Comparison of ENCODE assay signal across 31 cellular contexts in the genomic region with DNA sequence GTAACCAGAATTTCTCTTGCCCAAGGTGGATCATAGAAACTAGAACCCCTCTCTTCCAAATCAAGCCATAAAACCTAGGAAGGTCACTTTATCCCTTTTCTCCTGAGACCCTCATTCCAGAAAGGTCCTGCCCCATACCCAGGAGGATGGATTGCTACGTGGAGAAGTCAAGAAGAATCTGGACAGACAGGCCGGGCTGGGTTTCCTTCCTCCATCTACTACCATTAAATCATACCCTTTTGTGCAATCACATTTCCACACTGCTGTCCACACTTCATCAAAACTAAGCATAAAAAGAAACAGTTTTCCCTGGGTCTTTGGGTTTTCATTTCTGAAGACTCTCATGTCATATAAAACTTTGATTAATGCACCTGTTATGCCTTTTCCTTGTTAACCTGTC.
"Had no signal": no experiment of that assay in that cellular context is flagged by ENCODE, and none has a peak within 500 bp of the region (broad histone marks: within the 10 kb centered on the region; RNA-seq: fewer than 3 reads in every experiment).

No MANE protein-coding gene starts in this region.

- H3K4me1 ChIP-seq: ascending aorta, breast epithelium, esophagus squamous epithelium, gastroesophageal sphincter had no signal

- H3K9me3 Mint-ChIP-seq: activated naive CD4-positive, alpha-beta T cell treated with anti-CD3 and anti-CD28 coated beads, Interleukin-2, amount 50 U/mL, for 24 hours; central memory CD8-positive, alpha-beta T cell had no signal

- H3K4me3 Mint-ChIP-seq: activated CD4-positive, alpha-beta memory T cell treated with anti-CD3 and anti-CD28 coated beads, Interleukin-2, amount 10 ng/mL, durations not matched to agents 7 days and 5 days; activated CD4-positive, alpha-beta T cell treated with anti-CD3 and anti-CD28 coated beads, Interleukin-2, amount 10 ng/mL, durations not matched to agents 7 days and 5 days; activated naive CD4-positive, alpha-beta T cell treated with anti-CD3 and anti-CD28 coated beads for 36 hours; activated naive CD4-positive, alpha-beta T cell treated with anti-CD3 and anti-CD28 coated beads, Interleukin-2, amount 50 U/mL, for 24 hours; activated naive CD8-positive, alpha-beta T cell treated with anti-CD3 and anti-CD28 coated beads, Interleukin-2, amount 10 ng/mL, durations not matched to agents 7 days and 5 days; activated T-cell treated with anti-CD3 and anti-CD28 coated beads, Interleukin-2, amount 50 U/mL, for 4 hours; activated T-helper 17 cell treated with anti-CD3 and anti-CD28 coated beads, Interleukin-2, amount 50 U/mL, for 72 hours; brain; central memory CD8-positive, alpha-beta T cell; dendritic cell treated with granulocyte-macrophage colony-stimulating factor and Interleukin-4, amounts not matched to agents 40 ng/mL and 50 ng/mL, for 4 days; endodermal cell; WTC11 had no signal

- H3K27ac ChIP-seq: ascending aorta, breast epithelium, cardiac muscle cell, coronary artery, dorsolateral prefrontal cortex, esophagus squamous epithelium, gastroesophageal sphincter, VCaP had no signal

- H3K27me3 Mint-ChIP-seq: activated CD4-positive, alpha-beta memory T cell treated with anti-CD3 and anti-CD28 coated beads, Interleukin-2, amount 10 ng/mL, durations not matched to agents 7 days and 5 days; activated naive CD4-positive, alpha-beta T cell treated with anti-CD3 and anti-CD28 coated beads, Interleukin-2, amount 50 U/mL, for 24 hours; activated naive CD8-positive, alpha-beta T cell treated with anti-CD3 and anti-CD28 coated beads, Interleukin-2, amount 10 ng/mL, durations not matched to agents 7 days and 5 days; activated T-helper 17 cell treated with anti-CD3 and anti-CD28 coated beads, Interleukin-2, amount 50 U/mL, for 72 hours; brain; central memory CD8-positive, alpha-beta T cell; dendritic cell treated with granulocyte-macrophage colony-stimulating factor and Interleukin-4, amounts not matched to agents 40 ng/mL and 50 ng/mL, for 4 days had no signal

- H3K4me3 ChIP-seq: ascending aorta, breast epithelium, cardiac muscle cell, coronary artery, dorsolateral prefrontal cortex, esophagus squamous epithelium, gastroesophageal sphincter, heart right ventricle had no signal

- H3K36me3 ChIP-seq: ascending aorta, breast epithelium, cardiac muscle cell, esophagus squamous epithelium, gastroesophageal sphincter, heart right ventricle had no signal

- H3K9me3 ChIP-seq: ascending aorta, breast epithelium, esophagus squamous epithelium had no signal

- ATAC-seq: activated T-cell treated with anti-CD3 and anti-CD28 coated beads, Interleukin-2, amount 50 U/mL, for 4 hours; activated T-helper 17 cell treated with anti-CD3 and anti-CD28 coated beads, Interleukin-2, amount 50 U/mL, for 72 hours; gastroesophageal sphincter; heart right ventricle; WTC11 had no signal

- H3K36me3 Mint-ChIP-seq: activated naive CD4-positive, alpha-beta T cell treated with anti-CD3 and anti-CD28 coated beads, Interleukin-2, amount 50 U/mL, for 24 hours; activated naive CD8-positive, alpha-beta T cell treated with anti-CD3 and anti-CD28 coated beads, Interleukin-2, amount 10 ng/mL, durations not matched to agents 7 days and 5 days; brain had no signal

- H3K27me3 ChIP-seq: ascending aorta, breast epithelium, cardiac muscle cell, dorsolateral prefrontal cortex, esophagus squamous epithelium, gastroesophageal sphincter, heart right ventricle had no signal

- DNase-seq: activated CD4-positive, alpha-beta memory T cell treated with anti-CD3 and anti-CD28 coated beads, Interleukin-2, amount 10 ng/mL, durations not matched to agents 7 days and 5 days; activated CD4-positive, alpha-beta T cell treated with anti-CD3 and anti-CD28 coated beads for 1 hour; activated CD4-positive, alpha-beta T cell treated with anti-CD3 and anti-CD28 coated beads for 4 hours; activated CD4-positive, alpha-beta T cell treated with anti-CD3 and anti-CD28 coated beads, Interleukin-2, amount 10 ng/mL, durations not matched to agents 7 days and 5 days; activated CD4-positive, alpha-beta T cell treated with anti-CD3 and anti-CD28 coated beads, Interleukin-2, amount 50 U/mL, for 4 hours; activated CD8-positive, alpha-beta memory T cell treated with anti-CD3 and anti-CD28 coated beads, Interleukin-2, amount 50 U/mL, for 48 hours; activated effector memory CD4-positive, alpha-beta T cell treated with anti-CD3 and anti-CD28 coated beads, Interleukin-2, amount 50 U/mL, for 16 hours; activated naive CD4-positive, alpha-beta T cell treated with anti-CD3 and anti-CD28 coated beads for 36 hours; activated naive CD8-positive, alpha-beta T cell treated with anti-CD3 and anti-CD28 coated beads, Interleukin-2, amount 10 ng/mL, durations not matched to agents 7 days and 5 days; activated T-cell treated with anti-CD3 and anti-CD28 coated beads for 4 hours; activated T-cell treated with anti-CD3 and anti-CD28 coated beads, Interleukin-2, amount 50 U/mL, for 4 hours; dorsolateral prefrontal cortex; effector memory CD4-positive, alpha-beta T cell; endodermal cell; erythroblast; esophagus squamous epithelium; foreskin melanocyte; heart right ventricle; T-helper 2 cell had no signal

- H3K4me1 Mint-ChIP-seq: activated CD4-positive, alpha-beta memory T cell treated with anti-CD3 and anti-CD28 coated beads, Interleukin-2, amount 10 ng/mL, durations not matched to agents 7 days and 5 days; activated naive CD4-positive, alpha-beta T cell treated with anti-CD3 and anti-CD28 coated beads, Interleukin-2, amount 50 U/mL, for 24 hours; brain; endodermal cell had no signal

- H3K27ac Mint-ChIP-seq: activated CD4-positive, alpha-beta memory T cell treated with anti-CD3 and anti-CD28 coated beads, Interleukin-2, amount 10 ng/mL, durations not matched to agents 7 days and 5 days; activated CD4-positive, alpha-beta T cell treated with anti-CD3 and anti-CD28 coated beads, Interleukin-2, amount 10 ng/mL, durations not matched to agents 7 days and 5 days; activated naive CD4-positive, alpha-beta T cell treated with anti-CD3 and anti-CD28 coated beads for 36 hours; activated naive CD4-positive, alpha-beta T cell treated with anti-CD3 and anti-CD28 coated beads, Interleukin-2, amount 50 U/mL, for 24 hours; activated naive CD8-positive, alpha-beta T cell treated with anti-CD3 and anti-CD28 coated beads, Interleukin-2, amount 10 ng/mL, durations not matched to agents 7 days and 5 days; activated T-helper 17 cell treated with anti-CD3 and anti-CD28 coated beads, Interleukin-2, amount 50 U/mL, for 72 hours; brain; dendritic cell treated with granulocyte-macrophage colony-stimulating factor and Interleukin-4, amounts not matched to agents 40 ng/mL and 50 ng/mL, for 4 days; endodermal cell; WTC11 had no signal
